ENCODE assay signal across 7 cellular contexts in genomic region chr14:101791919-101792572, GRCh38. TPM values are rescaled to one million over a fixed set of nuclear protein-coding genes. Genes with fewer than 3 reads are reported as not detected.
A peak's percentile ranks its signal among the peaks of the same experiment; 100 is the strongest.
DNase-seq lines count a peak whose midpoint lies in the region; ATAC-seq and TF ChIP-seq lines count a peak whose summit lies in the region.

No MANE protein-coding gene starts in this region.

- H3K4me1 ChIP-seq in OCI-LY7 (ENCODE audit: insufficient read depth, low read length, poor library complexity, severe bottlenecking) (peaks cover 48% of the 10 kb centered on the region), duodenal mucosa (ENCODE audit: control insufficient read depth in 1 of 2, insufficient read depth in 2 of 2, low read length in 2 of 2) (peaks cover 6 to 14% of the 10 kb centered on the region in 2 donors)

- CTCF ChIA-PET in OCI-LY7 (lab: Charles Lee; ENCODE audit: unreplicated experiment): interaction anchor here (0.6 to 0.9 kb wide), 2 partner anchors 16 to 24 kb away, joined by 3 read pairs; no protein-coding TSS in a partner anchor

- H3K36me3 ChIP-seq in OCI-LY7 (ENCODE audit: insufficient read depth, low read length) (peaks cover 14% of the 10 kb centered on the region), duodenal mucosa (ENCODE audit: control insufficient read depth in 1 of 2, insufficient read depth in 2 of 2, low read length in 2 of 2) (peaks cover 0 to 2% of the 10 kb centered on the region in 2 donors)

- ATAC-seq in GM18868 (IDR thresholded peaks at IDR 0.05; ENCODE audit: unreplicated experiment): peak; percentile 49

- H3K4me3 ChIP-seq in OCI-LY7 (ENCODE audit: low read depth, low read length, poor library complexity, severe bottlenecking): peak overlapping the region; percentile 56
- H3K4me3 ChIP-seq in duodenal mucosa (ENCODE audit: low read depth in 1 of 2, low read length in 2 of 2): peak overlapping the region; percentile 33 to 41

- POLR2A ChIA-PET in OCI-LY7 (lab: Charles Lee): interaction anchor here (0.6 to 6.8 kb wide), 11 partner anchors 10 to 61 kb away, joined by 3 to 68 read pairs (median 5); no protein-coding TSS in a partner anchor

- BruUV-seq in OCI-LY7 (replicated peaks; lab: Mats Ljungman, UMichigan): no TSS peak

- H3K9me3 ChIP-seq in OCI-LY7 (ENCODE audit: low read length): peaks cover 27% of the 10 kb centered on the region
- peaks cover 0 to 3% of the 10 kb centered on the region in 2 donors for H3K9me3 ChIP-seq in duodenal mucosa (ENCODE audit: control insufficient read depth in 1 of 2, low read length in 2 of 2)

- H4K20me1 ChIP-seq in OCI-LY7 (ENCODE audit: insufficient read depth, low read length): no peaks in the 10 kb centered on the region

- H3K9me2 ChIP-seq in OCI-LY7 (ENCODE audit: insufficient read depth, low read length): no peaks in the 10 kb centered on the region

- H3K4me2 ChIP-seq in OCI-LY7 (ENCODE audit: low read length): peak overlapping the region; percentile 92

- DNase-seq in OCI-LY7 (ENCODE audit: low spot score) (peak; percentile 37), pons (ENCODE audit: low spot score) (peak; percentile 71), HuH-7 (ENCODE audit: low spot score) (no peak), NCI-H187 (lab: John Stamatoyannopoulos, UW) (no peak), middle frontal gyrus (ENCODE audit: extremely low spot score, low spot score) (no peak)

- peak overlapping the region; percentile 1 to 8 for H3K9ac ChIP-seq in duodenal mucosa (ENCODE audit: low read depth in 1 of 2, low read length in 2 of 2)

- H3K27me3 ChIP-seq in duodenal mucosa (ENCODE audit: control insufficient read depth in 1 of 2, insufficient read depth in 2 of 2, low read length in 2 of 2): no peaks in the 10 kb centered on the region

- H3K27ac ChIP-seq in OCI-LY7 (ENCODE audit: low read depth, low read length, poor library complexity, severe bottlenecking) (peak overlapping the region; percentile 52), duodenal mucosa (ENCODE audit: low read depth, low read length) (no peak overlapping the region)

- 0 out of 2 replicates have a peak, but pooled peaks have one; percentile 34 for TF ChIP-seq CTCF in OCI-LY7 (conservative IDR thresholded peaks at IDR 0.05; ENCODE audit: low read length)

- H2AFZ ChIP-seq in OCI-LY7 (ENCODE audit: low read length): peak overlapping the region; percentile 94

- intact Hi-C loops in OCI-LY7 (cut with micrococcal nuclease; ENCODE audit: unreplicated experiment): no loop called here

- H3K79me2 ChIP-seq in OCI-LY7 (ENCODE audit: insufficient read depth, low read depth, low read length): peaks cover 4% of the 10 kb centered on the region; the same call in 1 of the 2 replicates

RNA-seq across cellular contexts. Expression of gene PPP2R5C, which starts 30.5 kb away (rescaled TPM):
- 134 and 161 TPM in 2 replicates for total RNA-seq in OCI-LY7 (2014; rRNA removed; shearing (Covaris generic))
- 236 and 264 TPM in 2 replicates for total RNA-seq in OCI-LY7 (2022)

Comparison
In these comparisons a context has a peak if more than half of its experiments do, and no peak if none do; other contexts are left out.
1. DNase-seq: peak in OCI-LY7 (single experiment) and pons (single experiment); none in HuH-7 (single experiment), NCI-H187 (0 of 2) and middle frontal gyrus (single experiment).